ENCODE assay signal across 8 cellular contexts in genomic region chr1:89953072-89953626, GRCh38. TPM values are rescaled to one million over a fixed set of nuclear protein-coding genes. Genes with fewer than 3 reads are reported as not detected.
DNase-seq lines count a peak whose midpoint lies in the region; ATAC-seq and TF ChIP-seq lines count a peak whose summit lies in the region.

No MANE protein-coding gene starts in this region.

- H2AFZ ChIP-seq in PC-3 (ENCODE audit: low read length): 0 out of 2 replicates have a peak overlapping the region, but pooled peaks have one; percentile 9
- no peak overlapping the region for H2AFZ ChIP-seq in mesenchymal stem cell (ENCODE audit: low read depth, low read length)

- ATAC-seq in HG02870 (IDR thresholded peaks at IDR 0.05; ENCODE audit: unreplicated experiment) (peak; percentile 47), PC-3 (peak; percentile 96), GM21515 (IDR thresholded peaks at IDR 0.05; ENCODE audit: unreplicated experiment) (no peak)

- POLR2A ChIA-PET in MCF 10A (lab: Yijun Ruan, JAX): interaction anchor here (1.5 kb wide), 1 partner anchor 21 kb away, joined by 3 read pairs; no protein-coding TSS in a partner anchor
- POLR2A ChIA-PET in PC-3 (lab: Charles Lee; ENCODE audit: unreplicated experiment): interaction anchor here (0.6 kb wide), 1 partner anchor 63 kb away, joined by 5 read pairs; no protein-coding TSS in a partner anchor

- H3K4me3 Mint-ChIP-seq in MCF 10A (ENCODE audit: unreplicated experiment): no peak overlapping the region

- no peak overlapping the region for H3K14ac ChIP-seq in mesenchymal stem cell (ENCODE audit: low read length in 2 of 2)

- H3K27ac ChIP-seq in breast epithelium (no peak overlapping the region), PC-3 (ENCODE audit: low read length) (peak overlapping the region; percentile 78), mesenchymal stem cell (ENCODE audit: low read length, poor library complexity, severe bottlenecking) (peak overlapping the region; percentile 87)

- H2BK120ac ChIP-seq in mesenchymal stem cell (ENCODE audit: low read depth, low read length): peak overlapping the region; percentile 36

- H3K36me3 ChIP-seq in breast epithelium (no peaks in the 10 kb centered on the region), PC-3 (ENCODE audit: low read depth, low read length) (no peaks in the 10 kb centered on the region), mesenchymal stem cell (ENCODE audit: control insufficient read depth in 1 of 2, insufficient read depth in 2 of 2, low read depth in 1 of 2, low read length in 2 of 2) (no peaks in the 10 kb centered on the region)

- intact Hi-C loops in MCF 10A (cut with micrococcal nuclease): loop anchor here (1.0 to 10.0 kb wide), 6 partner anchors 34 to 468 kb away; partner anchors contain the start of gene LRRC8C
- intact Hi-C loops in breast epithelium (cut with DNase I; ENCODE audit: low total_unique reads): no loop called here
- intact Hi-C loops in PC-3 (cut with micrococcal nuclease): loop anchor here (2.0 to 5.0 kb wide), 3 partner anchors 46 to 110 kb away; no protein-coding TSS in a partner anchor

- H3K4me2 ChIP-seq in PC-3 (ENCODE audit: low read length) (peak overlapping the region; percentile 25), mesenchymal stem cell (ENCODE audit: low read length, poor library complexity, severe bottlenecking) (no peak overlapping the region)

- no peak overlapping the region for H4K91ac ChIP-seq in mesenchymal stem cell (ENCODE audit: low read length)

- peak overlapping the region; percentile 48 to 83 for H2BK12ac ChIP-seq in mesenchymal stem cell (ENCODE audit: low read length in 2 of 2)

- H2BK5ac ChIP-seq in mesenchymal stem cell (ENCODE audit: low read depth, low read length, poor library complexity, severe bottlenecking): no peak overlapping the region

- H3K9me3 ChIP-seq in breast epithelium (no peaks in the 10 kb centered on the region), PC-3 (ENCODE audit: low read length) (no peaks in the 10 kb centered on the region), mesenchymal stem cell (ENCODE audit: control insufficient read depth, low read length) (no peaks in the 10 kb centered on the region)

- peak overlapping the region; percentile 64 for H3K27ac Mint-ChIP-seq in MCF 10A (ENCODE audit: low read depth, unreplicated experiment)

- no peaks in the 10 kb centered on the region for H4K20me1 ChIP-seq in PC-3 (ENCODE audit: low read length)

- no peak overlapping the region for H3K23ac ChIP-seq in mesenchymal stem cell (ENCODE audit: low read length in 2 of 2)

- no peak overlapping the region for H3K4ac ChIP-seq in mesenchymal stem cell (ENCODE audit: low read depth in 1 of 2, low read length in 2 of 2)

- H2BK15ac ChIP-seq in mesenchymal stem cell (ENCODE audit: low read depth, poor library complexity, severe bottlenecking): peak overlapping the region; percentile 62

- H3K9me3 Mint-ChIP-seq in MCF 10A (ENCODE audit: unreplicated experiment): no peaks in the 10 kb centered on the region

- no peaks in the 10 kb centered on the region for H3K9me2 ChIP-seq in PC-3 (replicated peaks; ENCODE audit: low read length)

- no peak for TF ChIP-seq POLR2A in breast epithelium (IDR thresholded peaks at IDR 0.05)

- peaks cover 17% of the 10 kb centered on the region for H3K4me1 Mint-ChIP-seq in MCF 10A (ENCODE audit: insufficient read depth, unreplicated experiment)

- H3K18ac ChIP-seq in mesenchymal stem cell (ENCODE audit: low read depth in 1 of 2, low read length in 2 of 2): peak overlapping the region in 1 of 2 experiments; percentile 40

- WGBS in mesenchymal stem cell: 17% methylated on average over 1 of the region's 1 CpG

- BruUV-seq in MCF 10A (replicated peaks; lab: Mats Ljungman, UMichigan) (no TSS peak), PC-3 (replicated peaks; lab: Mats Ljungman, UMichigan) (no TSS peak)

- H3K27me3 Mint-ChIP-seq in MCF 10A (ENCODE audit: insufficient read depth, unreplicated experiment): no peaks in the 10 kb centered on the region

- H3K36me3 Mint-ChIP-seq in MCF 10A (ENCODE audit: insufficient read depth, unreplicated experiment): no peaks in the 10 kb centered on the region

- CTCF ChIA-PET in MCF 10A (lab: Yijun Ruan, JAX): interaction anchor here (0.8 to 1.0 kb wide), 3 partner anchors 21 to 160 kb away, joined by 5 to 6 read pairs (median 6); no protein-coding TSS in a partner anchor
- CTCF ChIA-PET in PC-3 (lab: Charles Lee): no interaction called here

- no peaks in the 10 kb centered on the region for H3F3A ChIP-seq in PC-3 (ENCODE audit: low read length, unreplicated experiment)

- H2AK5ac ChIP-seq in mesenchymal stem cell (ENCODE audit: low read length, severe bottlenecking): no peak overlapping the region

- no peak overlapping the region for H3K4me3 ChIP-seq in breast epithelium
- H3K4me3 ChIP-seq in PC-3 (ENCODE audit: low read length): no peak overlapping the region
- H3K4me3 ChIP-seq in mesenchymal stem cell (ENCODE audit: insufficient read depth in 1 of 2, low read depth in 1 of 2, low read length in 2 of 2): no peak overlapping the region

- H3K9ac ChIP-seq in PC-3 (ENCODE audit: low read length): peak overlapping the region; percentile 19
- peak overlapping the region; percentile 82 for H3K9ac ChIP-seq in mesenchymal stem cell (ENCODE audit: low read length)

- no peak overlapping the region for H4K8ac ChIP-seq in mesenchymal stem cell (ENCODE audit: low read length)

- no peaks in the 10 kb centered on the region for H3K79me1 ChIP-seq in mesenchymal stem cell (replicated peaks; ENCODE audit: low read length, poor library complexity, severe bottlenecking)

- DNase-seq in MCF 10A (ENCODE audit: unreplicated experiment) (peak; percentile 87), breast epithelium (ENCODE audit: low spot score in 2 of 2) (no peak), PC-3 (peak; percentile 95), astrocyte of the hippocampus (ENCODE audit: low read depth, low spot score) (peak; percentile 91), mesenchymal stem cell (peak; percentile 67), ecto neural progenitor cell (ENCODE audit: low spot score) (no peak)

- H3K79me2 ChIP-seq in PC-3 (ENCODE audit: low read length): no peaks in the 10 kb centered on the region

- H3K27me3 ChIP-seq in breast epithelium (no peaks in the 10 kb centered on the region), PC-3 (ENCODE audit: low read length) (no peaks in the 10 kb centered on the region), mesenchymal stem cell (ENCODE audit: control insufficient read depth in 1 of 2, insufficient read depth in 1 of 2, low read length in 2 of 2) (no peaks in the 10 kb centered on the region)

- H3K4me1 ChIP-seq in breast epithelium (no peaks in the 10 kb centered on the region), PC-3 (ENCODE audit: insufficient read depth, low read length) (peaks cover 39% of the 10 kb centered on the region), mesenchymal stem cell (ENCODE audit: control insufficient read depth, insufficient read depth, low read depth, low read length) (peaks cover 4% of the 10 kb centered on the region)

- peak; percentile 24 for TF ChIP-seq CTCF in MCF 10A (IDR thresholded peaks at IDR 0.05; ENCODE audit: unreplicated experiment)
- TF ChIP-seq CTCF in breast epithelium (IDR thresholded peaks at IDR 0.05): no peak
- TF ChIP-seq CTCF in PC-3 (conservative IDR thresholded peaks at IDR 0.05; ENCODE audit: low read depth, low read length): peak; percentile 34; the same call in 1 of the 2 replicates

RNA-seq across cellular contexts. Expression of gene ZNF326, which starts 41.8 kb away (rescaled TPM):
- total RNA-seq in MCF 10A (2022): 28.9 and 32.9 TPM in 2 replicates
- total RNA-seq in breast epithelium: 10 to 100 TPM; 21.9 to 31.3 (median 23.6) TPM
- 7.2 and 12.7 TPM in 2 replicates for total RNA-seq in PC-3 (2014; rRNA removed)
- 15.3 TPM for polyA plus RNA-seq in mesenchymal stem cell (2013, experiment 1 of 2)
- 15.0 TPM for polyA plus RNA-seq in mesenchymal stem cell (2013, experiment 2 of 2)

Comparison
In these comparisons a context has a peak if more than half of its experiments do, and no peak if none do; other contexts are left out.
1. DNase-seq: peak in MCF 10A (single experiment), PC-3 (single experiment), astrocyte of the hippocampus (single experiment) and mesenchymal stem cell (single experiment); none in breast epithelium (0 of 2) and ecto neural progenitor cell (single experiment).
2. CTCF ChIP-seq: peak in MCF 10A (single experiment) and PC-3 (single experiment); none in breast epithelium (0 of 3).
3. H3K27ac ChIP-seq: peak in PC-3 (single experiment) and mesenchymal stem cell (single experiment); none in breast epithelium (0 of 2).